20 cellular contexts compared by ENCODE assay signal in the genomic region with DNA sequence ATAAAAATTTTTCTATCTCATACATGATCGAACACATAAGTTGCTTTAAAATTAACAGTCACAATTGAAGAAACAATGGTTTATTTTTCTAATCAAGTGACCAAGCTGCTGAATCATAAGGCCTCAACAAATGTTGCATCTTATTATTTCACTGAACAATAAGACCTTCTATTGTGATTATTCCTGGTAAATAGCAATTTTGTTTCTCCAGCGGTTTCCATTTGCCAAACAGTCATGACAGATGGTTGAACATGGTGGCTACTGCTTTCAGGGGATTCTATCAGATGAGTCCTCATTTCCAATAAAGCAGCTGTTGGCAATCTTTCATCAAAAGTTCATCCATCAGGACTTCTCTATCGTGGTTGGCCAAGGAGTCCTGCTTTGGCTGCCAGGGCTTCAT. TPM values are rescaled to one million over a fixed set of nuclear protein-coding genes. Genes with fewer than 3 reads are reported as not detected.
DNase-seq lines count a peak whose midpoint lies in the region; ATAC-seq and TF ChIP-seq lines count a peak whose summit lies in the region.
"Had no signal": no experiment of that assay in that cellular context is flagged by ENCODE, and none has a peak within 500 bp of the region (broad histone marks: within the 10 kb centered on the region; RNA-seq: fewer than 3 reads in every experiment).

No MANE protein-coding gene starts in this region.

- H3K27me3 ChIP-seq in Caco-2 (replicated peaks; ENCODE audit: control insufficient read depth, insufficient read depth, low read length) (no peaks in the 10 kb centered on the region), mammary epithelial cell (ENCODE audit: insufficient read depth, low read length) (no peaks in the 10 kb centered on the region), right atrium auricular region (no peaks in the 10 kb centered on the region)
- H3K27me3 ChIP-seq: BLaER1 had no signal

- BruUV-seq in Caco-2 (replicated peaks; lab: Mats Ljungman, UMichigan) (TSS peak; percentile 49), mammary epithelial cell (replicated peaks; lab: Mats Ljungman, UMichigan) (TSS peak; percentile 41)

- H3K9me3 Mint-ChIP-seq in Caco-2 (ENCODE audit: unreplicated experiment) = no peaks in the 10 kb centered on the region
- H3K9me3 Mint-ChIP-seq: CD4-positive, alpha-beta memory T cell; H9 had no signal

- H3K4me3 Mint-ChIP-seq in Caco-2 (ENCODE audit: unreplicated experiment) = no peak overlapping the region
- H3K4me3 Mint-ChIP-seq: CD4-positive, alpha-beta memory T cell; H9 had no signal

- dilution Hi-C loops in mammary epithelial cell (cut with HindIII; ENCODE audit: low sequenced_read_pairs) = no loop called here

- H3K27ac ChIP-seq in mammary epithelial cell (ENCODE audit: insufficient read depth, low read depth, low read length) = no peak overlapping the region
- peak overlapping the region; percentile 67 for H3K27ac ChIP-seq in substantia nigra (ENCODE audit: low read depth, low read length, poor library complexity, severe bottlenecking)
- H3K27ac ChIP-seq in right atrium auricular region = no peak overlapping the region
- H3K27ac ChIP-seq: BLaER1, PC-9, RWPE1 had no signal

- H3K4me3 ChIP-seq in Caco-2 (ENCODE audit: low read depth, low read length) (no peak overlapping the region), mammary epithelial cell (replicated peaks in 1 of 3; ENCODE audit: insufficient read depth in 1 of 3, low read depth in 2 of 3, low read length in 3 of 3) (no peak overlapping the region), right atrium auricular region (no peak overlapping the region)
- H3K4me3 ChIP-seq: BLaER1, PC-9 had no signal

- H2AFZ ChIP-seq in mammary epithelial cell (ENCODE audit: low read depth, low read length) = no peak overlapping the region
- H2AFZ ChIP-seq: PC-9 had no signal

- POLR2A ChIA-PET in Caco-2 (lab: Charles Lee) = no interaction called here

- no peaks in the 10 kb centered on the region for H3K4me1 ChIP-seq in Caco-2
- H3K4me1 ChIP-seq in mammary epithelial cell (ENCODE audit: insufficient read depth, low read length) = no peaks in the 10 kb centered on the region
- H3K4me1 ChIP-seq in right atrium auricular region = no peaks in the 10 kb centered on the region
- H3K4me1 ChIP-seq: BLaER1 had no signal

- no peak overlapping the region for H3K9ac ChIP-seq in mammary epithelial cell (ENCODE audit: insufficient read depth, low read length)
- H3K9ac ChIP-seq: BLaER1 had no signal

- no peaks in the 10 kb centered on the region for H3K4me1 Mint-ChIP-seq in Caco-2 (ENCODE audit: low read depth, unreplicated experiment)
- H3K4me1 Mint-ChIP-seq: CD4-positive, alpha-beta memory T cell; H9 had no signal

- H3K27me3 Mint-ChIP-seq in Caco-2 (ENCODE audit: insufficient read depth, unreplicated experiment) = no peaks in the 10 kb centered on the region
- H3K27me3 Mint-ChIP-seq: CD4-positive, alpha-beta memory T cell had no signal

- H3K36me3 ChIP-seq in Caco-2 (ENCODE audit: control insufficient read depth, insufficient read depth, low read length) (no peaks in the 10 kb centered on the region; the same call in 1 of the 2 replicates), mammary epithelial cell (ENCODE audit: insufficient read depth, low read length) (peaks cover 29% of the 10 kb centered on the region), right atrium auricular region (peaks cover 40% of the 10 kb centered on the region)

- H3K27ac Mint-ChIP-seq in Caco-2 (ENCODE audit: unreplicated experiment) = no peak overlapping the region
- H3K27ac Mint-ChIP-seq: CD4-positive, alpha-beta memory T cell; H9 had no signal

- TF ChIP-seq CTCF in Caco-2 (IDR thresholded peaks at IDR 0.05; ENCODE audit: insufficient read depth in 1 of 2, low read depth in 1 of 2, low read length in 1 of 2, severe bottlenecking in 1 of 2, unreplicated experiment in 1 of 2) (no peak), mammary epithelial cell (conservative IDR thresholded peaks at IDR 0.05 in 1 of 2, IDR thresholded peaks at IDR 0.05 in 1 of 2; ENCODE audit: extremely low read depth in 1 of 2, insufficient read depth in 1 of 2, low read depth in 1 of 2, low read length in 2 of 2) (no peak), right atrium auricular region (IDR thresholded peaks at IDR 0.05) (no peak)

- CTCF ChIA-PET in Caco-2 (lab: Charles Lee) = interaction anchor here (0.5 kb wide), 1 partner anchor 8 kb away, joined by 4 read pairs; no protein-coding TSS in a partner anchor
- CTCF ChIA-PET in mammary epithelial cell (lab: Charles Lee; ENCODE audit: low non-redundant PET) = no interaction called here

- WGBS in mammary epithelial cell (ENCODE audit: low coverage, missing lambda C conversion rate) = 100% methylated on average over 3 of the region's 3 CpGs

- no peak overlapping the region for H3K4me2 ChIP-seq in mammary epithelial cell (ENCODE audit: insufficient read depth, low read depth, low read length)
- H3K4me2 ChIP-seq: BLaER1, PC-9 had no signal

- H3K9me3 ChIP-seq in Caco-2 = no peaks in the 10 kb centered on the region
- no peaks in the 10 kb centered on the region for H3K9me3 ChIP-seq in mammary epithelial cell (replicated peaks; ENCODE audit: insufficient read depth, low read length)
- no peaks in the 10 kb centered on the region for H3K9me3 ChIP-seq in right atrium auricular region
- H3K9me3 ChIP-seq: BLaER1 had no signal

- no peak for DNase-seq in Caco-2
- no peak for DNase-seq in mammary epithelial cell
- DNase-seq in inferior parietal cortex (ENCODE audit: extremely low spot score) = peak; percentile 62
- peak in 4 of 49 donors; percentile 7 to 28 (median 12) for DNase-seq in substantia nigra (lab: John Stamatoyannopoulos, UW)
- DNase-seq in T-helper 2 cell = no peak
- DNase-seq in right atrium auricular region (ENCODE audit: low spot score) = no peak
- DNase-seq: Calu3; CD4-positive, alpha-beta memory T cell; GF-D8; H9; KBM-7; MV-4-11; NCI-H1694 treated with DMSO at 0.1 percent for 48 hours; NCI-H510A treated with DMSO at 0.1 percent for 48 hours; NCI-H774; PC-9; SIG-M5 had no signal

- peaks cover 31% of the 10 kb centered on the region for H3K36me3 Mint-ChIP-seq in Caco-2 (ENCODE audit: insufficient read depth, unreplicated experiment)

- H4K20me1 ChIP-seq in mammary epithelial cell (ENCODE audit: insufficient read depth, low read length) = no peaks in the 10 kb centered on the region
- H4K20me1 ChIP-seq: BLaER1 had no signal

- peaks cover 4% of the 10 kb centered on the region for H3K79me2 ChIP-seq in mammary epithelial cell (ENCODE audit: insufficient read depth, low read length)

- in situ Hi-C loops in mammary epithelial cell (cut with MboI; ENCODE audit: low sequenced_read_pairs in 2 of 2) = no loop called here

- intact Hi-C loops in Caco-2 (cut with micrococcal nuclease; ENCODE audit: unreplicated experiment) (no loop called here), mammary epithelial cell (cut with micrococcal nuclease) (no loop called here)

- ATAC-seq in GM19455 (IDR thresholded peaks at IDR 0.05; ENCODE audit: unreplicated experiment) = no peak

RNA-seq across cellular contexts. Expression of gene TOMM20L, which starts 13.0 kb away (rescaled TPM):
- 1.2 and 1.7 TPM in 2 replicates for total RNA-seq in Caco-2 (2022)
- not detected for total RNA-seq in mammary epithelial cell
- polyA plus RNA-seq in mammary epithelial cell = not detected
- not detected for polyA minus RNA-seq in mammary epithelial cell
- total RNA-seq in right atrium auricular region = not detected
- total RNA-seq: Calu3; CD4-positive, alpha-beta memory T cell; H9; PC-9 had no signal
- polyA plus RNA-seq: CD4-positive, alpha-beta memory T cell had no signal

RNA-seq across cellular contexts. Expression of gene TIMM9, which starts 18.6 kb away (rescaled TPM):
- 68.5 and 69.2 TPM in 2 replicates for total RNA-seq in Caco-2 (2022)
- total RNA-seq in mammary epithelial cell = 10 to 100 TPM; 39.5 to 50.8 TPM
- 47.7 TPM for polyA plus RNA-seq in mammary epithelial cell
- polyA minus RNA-seq in mammary epithelial cell = 50.2 TPM
- 10 to 100 TPM; 35.4 to 84.5 TPM for total RNA-seq in right atrium auricular region

RNA-seq across cellular contexts. Expression of gene KIAA0586, which starts 18.8 kb away (rescaled TPM):
- 13.5 and 18.2 TPM in 2 replicates for total RNA-seq in Caco-2 (2022)
- 10 to 100 TPM; 14.3 to 16.2 TPM for total RNA-seq in mammary epithelial cell
- 10.1 TPM for polyA plus RNA-seq in mammary epithelial cell
- polyA minus RNA-seq in mammary epithelial cell = 18.4 TPM
- total RNA-seq in right atrium auricular region = 10 to 100 TPM in 1 of 2 donors, 1 to 10 TPM in 1; 8.9 to 11.9 TPM
